Comparison of ENCODE assay signal across 31 cellular contexts in genomic region chr11:111339758-111340388, GRCh38. TPM values are rescaled to one million over a fixed set of nuclear protein-coding genes. Genes with fewer than 3 reads are reported as not detected.
"Had no signal": no experiment of that assay in that cellular context is flagged by ENCODE, and none has a peak within 500 bp of the region (broad histone marks: within the 10 kb centered on the region; RNA-seq: fewer than 3 reads in every experiment).

No MANE protein-coding gene starts in this region.

- H3K4me1 Mint-ChIP-seq: activated naive CD8-positive, alpha-beta T cell treated with anti-CD3 and anti-CD28 coated beads for 36 hours had no signal

- ATAC-seq: activated CD8-positive, alpha-beta T cell treated with anti-CD3 and anti-CD28 coated beads for 36 hours; activated naive CD8-positive, alpha-beta T cell treated with anti-CD3 and anti-CD28 coated beads, Interleukin-2, amount 50 U/mL, for 24 hours; activated T-cell treated with anti-CD3 and anti-CD28 coated beads, Interleukin-2, amount 50 U/mL, for 4 hours; body of pancreas; esophagus mucosa; gastrocnemius medialis; heart left ventricle had no signal

- H3K27ac Mint-ChIP-seq: activated CD8-positive, alpha-beta T cell treated with anti-CD3 and anti-CD28 coated beads for 36 hours; activated naive CD4-positive, alpha-beta T cell treated with anti-CD3 and anti-CD28 coated beads for 36 hours; activated naive CD4-positive, alpha-beta T cell treated with anti-CD3 and anti-CD28 coated beads, Interleukin-2, amount 50 U/mL, for 24 hours; activated naive CD8-positive, alpha-beta T cell treated with anti-CD3 and anti-CD28 coated beads for 36 hours; activated naive CD8-positive, alpha-beta T cell treated with anti-CD3 and anti-CD28 coated beads, Interleukin-2, amount 50 U/mL, for 24 hours; activated T-helper 1 cell treated with anti-CD3 and anti-CD28 coated beads, Interleukin-12 subunit alpha, Interleukin-12 subunit beta, Interleukin-2, Interleukin-4 antibody, amounts not matched to agents 30 ng/mL and 10 ng/mL and 1 ng/mL, durations not matched to agents 14 hours and 24 hours and 36 hours; activated T-helper 2 cell treated with anti-CD3 and anti-CD28 coated beads, Interferon-gamma antibody, Interleukin-2, Interleukin-4, amounts not matched to agents 10 μg/mL and 5 μg/mL and 100 μg/mL, durations not matched to agents 14 hours and 24 hours and 36 hours had no signal

- H3K27me3 Mint-ChIP-seq: activated CD8-positive, alpha-beta T cell treated with anti-CD3 and anti-CD28 coated beads for 36 hours; activated naive CD4-positive, alpha-beta T cell treated with anti-CD3 and anti-CD28 coated beads, Interleukin-2, amount 50 U/mL, for 24 hours; activated naive CD8-positive, alpha-beta T cell treated with anti-CD3 and anti-CD28 coated beads for 36 hours; activated naive CD8-positive, alpha-beta T cell treated with anti-CD3 and anti-CD28 coated beads, Interleukin-2, amount 50 U/mL, for 24 hours had no signal

- H3K4me3 Mint-ChIP-seq: activated CD8-positive, alpha-beta T cell treated with anti-CD3 and anti-CD28 coated beads for 36 hours; activated naive CD4-positive, alpha-beta T cell treated with anti-CD3 and anti-CD28 coated beads for 36 hours; activated naive CD4-positive, alpha-beta T cell treated with anti-CD3 and anti-CD28 coated beads, Interleukin-2, amount 50 U/mL, for 24 hours; activated naive CD8-positive, alpha-beta T cell treated with anti-CD3 and anti-CD28 coated beads for 36 hours; activated naive CD8-positive, alpha-beta T cell treated with anti-CD3 and anti-CD28 coated beads, Interleukin-2, amount 50 U/mL, for 24 hours; activated T-cell treated with anti-CD3 and anti-CD28 coated beads, Interleukin-2, amount 50 U/mL, for 4 hours; activated T-helper 1 cell treated with anti-CD3 and anti-CD28 coated beads, Interleukin-12 subunit alpha, Interleukin-12 subunit beta, Interleukin-2, Interleukin-4 antibody, amounts not matched to agents 30 ng/mL and 10 ng/mL and 1 ng/mL, durations not matched to agents 14 hours and 24 hours and 36 hours had no signal

- DNase-seq: activated CD4-positive, alpha-beta T cell treated with anti-CD3 and anti-CD28 coated beads for 48 hours; activated CD4-positive, alpha-beta T cell treated with anti-CD3 and anti-CD28 coated beads, Interleukin-2, amount 50 U/mL, for 1 hour; activated CD4-positive, alpha-beta T cell treated with anti-CD3 and anti-CD28 coated beads, Interleukin-2, amount 50 U/mL, for 48 hours; activated CD4-positive, CD25-positive, alpha-beta regulatory T cell; activated CD8-positive, alpha-beta memory T cell treated with anti-CD3 and anti-CD28 coated beads for 24 hours; activated CD8-positive, alpha-beta T cell treated with anti-CD3 and anti-CD28 coated beads for 36 hours; activated effector memory CD4-positive, alpha-beta T cell treated with anti-CD3 and anti-CD28 coated beads, Interleukin-2, amount 50 U/mL, for 16 hours; activated naive CD4-positive, alpha-beta T cell treated with anti-CD3 and anti-CD28 coated beads for 36 hours; activated naive CD8-positive, alpha-beta T cell treated with anti-CD3 and anti-CD28 coated beads for 36 hours; activated naive CD8-positive, alpha-beta T cell treated with anti-CD3 and anti-CD28 coated beads, Interleukin-2, amount 50 U/mL, for 24 hours; activated T-cell treated with anti-CD3 and anti-CD28 coated beads, Interleukin-2, amount 50 U/mL, for 4 hours; adrenal gland; amygdala; aorta; body of pancreas; caudate nucleus; cerebellar nuclear complex; colonic mucosa; effector CD8-positive, alpha-beta T cell; foreskin fibroblast; gastrocnemius medialis; glutamatergic neuron; heart left ventricle; T-helper 2 cell had no signal

RNA-seq across cellular contexts. Expression of gene POU2AF1, which starts 39.2 kb away (rescaled TPM):
- total RNA-seq: dermis microvascular lymphatic vessel endothelial cell, epithelial cell of proximal tubule had no signal

RNA-seq across cellular contexts. Expression of gene POU2AF3, which starts 41.5 kb away (rescaled TPM):
- total RNA-seq: activated CD8-positive, alpha-beta T cell treated with anti-CD3 and anti-CD28 coated beads for 36 hours; activated naive CD4-positive, alpha-beta T cell treated with anti-CD3 and anti-CD28 coated beads for 36 hours; activated naive CD8-positive, alpha-beta T cell treated with anti-CD3 and anti-CD28 coated beads for 36 hours; activated T-cell treated with anti-CD3 and anti-CD28 coated beads, Interleukin-2, amount 50 U/mL, for 4 hours; activated T-helper 2 cell treated with anti-CD3 and anti-CD28 coated beads, Interferon-gamma antibody, Interleukin-2, Interleukin-4, amounts not matched to agents 10 μg/mL and 5 μg/mL and 100 μg/mL, durations not matched to agents 14 hours and 24 hours and 36 hours; dermis microvascular lymphatic vessel endothelial cell; T-helper 1 cell treated with Interleukin-12 subunit alpha and Interleukin-12 subunit beta and Interleukin-4 antibody, amounts not matched to agents 30 ng/mL and 1 ng/mL, for 36 hours had no signal
